In the genomic region with DNA sequence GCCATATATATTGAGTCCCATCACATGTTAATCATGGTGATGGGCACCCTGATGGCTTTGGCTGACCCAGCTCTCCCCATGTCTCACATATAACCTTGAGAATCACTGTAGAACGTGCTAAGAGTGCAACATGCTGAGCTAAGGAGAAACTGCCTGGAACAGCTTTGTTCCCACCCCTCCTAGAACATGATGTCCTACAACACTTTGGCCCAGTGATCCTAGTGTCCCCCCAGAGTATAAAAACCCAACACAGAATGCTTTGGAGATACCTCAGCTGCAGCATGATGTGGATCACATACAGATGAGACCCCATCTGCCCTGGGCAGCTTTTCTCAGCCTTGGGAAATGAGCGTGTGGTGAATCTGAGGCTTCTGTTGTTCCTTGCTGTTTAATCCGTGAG, we compare ENCODE assay signal across 19 cellular contexts.
"Had no signal": no experiment of that assay in that cellular context is flagged by ENCODE, and none has a peak within 500 bp of the region (broad histone marks: within the 10 kb centered on the region; RNA-seq: fewer than 3 reads in every experiment).

No MANE protein-coding gene starts in this region.

- H3K36me3 Mint-ChIP-seq: naive thymus-derived CD4-positive, alpha-beta T cell; stimulated activated effector memory CD8-positive, alpha-beta T cell treated with anti-CD3 and anti-CD28 coated beads, Interleukin-12 subunit alpha, Interleukin-12 subunit beta, amount 100 ng/mL, for 72 hours had no signal

- H3K36me3 ChIP-seq: esophagus squamous epithelium, left lung, neutrophil, suprapubic skin, tibial nerve, upper lobe of right lung, vagina had no signal

- H3K27me3 Mint-ChIP-seq: dendritic cell treated with granulocyte-macrophage colony-stimulating factor and Interleukin-4, amounts not matched to agents 40 ng/mL and 50 ng/mL, for 4 days; naive thymus-derived CD4-positive, alpha-beta T cell had no signal

- DNase-seq: cerebellar nuclear complex; esophagus squamous epithelium; hippocampal formation; islet precursor cell; left lung; mesendoderm; naive thymus-derived CD4-positive, alpha-beta T cell; stimulated activated CD4-positive, alpha-beta T cell treated with anti-CD3 and anti-CD28 coated beads, Interleukin-4, amount 100 ng/mL, for 1 hour; stimulated activated CD8-positive, alpha-beta memory T cell treated with anti-CD3 and anti-CD28 coated beads, Interleukin-4, amount 100 ng/mL, for 48 hours; stimulated activated naive CD8-positive, alpha-beta T cell treated with anti-CD3 and anti-CD28 coated beads, Interleukin-15, Interleukin-2, amounts not matched to agents 100 U/mL and 50 U/mL, for 24 hours; upper lobe of right lung had no signal

- H3K4me3 Mint-ChIP-seq: dendritic cell treated with granulocyte-macrophage colony-stimulating factor and Interleukin-4, amounts not matched to agents 40 ng/mL and 50 ng/mL, for 4 days; naive thymus-derived CD4-positive, alpha-beta T cell; stimulated activated effector memory CD8-positive, alpha-beta T cell treated with anti-CD3 and anti-CD28 coated beads, Interleukin-12 subunit alpha, Interleukin-12 subunit beta, amount 100 ng/mL, for 72 hours had no signal

- FAIRE-seq: colon had no signal

- H3K27ac Mint-ChIP-seq: dendritic cell treated with granulocyte-macrophage colony-stimulating factor and Interleukin-4, amounts not matched to agents 40 ng/mL and 50 ng/mL, for 4 days; naive thymus-derived CD4-positive, alpha-beta T cell; stimulated activated effector memory CD8-positive, alpha-beta T cell treated with anti-CD3 and anti-CD28 coated beads, Interleukin-12 subunit alpha, Interleukin-12 subunit beta, amount 100 ng/mL, for 72 hours had no signal

- ATAC-seq: left lung; naive thymus-derived CD4-positive, alpha-beta T cell; stimulated activated effector memory CD8-positive, alpha-beta T cell treated with anti-CD3 and anti-CD28 coated beads, Interleukin-12 subunit alpha, Interleukin-12 subunit beta, amount 100 ng/mL, for 72 hours; stimulated activated naive CD8-positive, alpha-beta T cell treated with anti-CD3 and anti-CD28 coated beads, Interleukin-15, Interleukin-2, amounts not matched to agents 100 U/mL and 50 U/mL, for 24 hours; upper lobe of right lung had no signal

- H3K27me3 ChIP-seq: esophagus squamous epithelium, left lung, neutrophil, suprapubic skin, tibial nerve, upper lobe of right lung, vagina had no signal

- H3K4me3 ChIP-seq: esophagus squamous epithelium, left lung, lung, suprapubic skin, tibial nerve, upper lobe of right lung, vagina had no signal

- H3K9me3 ChIP-seq: esophagus squamous epithelium, left lung, neutrophil, suprapubic skin, tibial nerve, upper lobe of right lung, vagina had no signal

- H3K4me1 Mint-ChIP-seq: stimulated activated effector memory CD8-positive, alpha-beta T cell treated with anti-CD3 and anti-CD28 coated beads, Interleukin-12 subunit alpha, Interleukin-12 subunit beta, amount 100 ng/mL, for 72 hours had no signal

- H3K27ac ChIP-seq: esophagus squamous epithelium, left lung, neutrophil, upper lobe of right lung, vagina had no signal

- H3K4me1 ChIP-seq: esophagus squamous epithelium, left lung, upper lobe of right lung, vagina had no signal

- H3K9me3 Mint-ChIP-seq: dendritic cell treated with granulocyte-macrophage colony-stimulating factor and Interleukin-4, amounts not matched to agents 40 ng/mL and 50 ng/mL, for 4 days; stimulated activated effector memory CD8-positive, alpha-beta T cell treated with anti-CD3 and anti-CD28 coated beads, Interleukin-12 subunit alpha, Interleukin-12 subunit beta, amount 100 ng/mL, for 72 hours had no signal
